ENCODE assay signal across 8 cellular contexts in genomic region chr1:151994956-151995355, GRCh38. TPM values are rescaled to one million over a fixed set of nuclear protein-coding genes. Genes with fewer than 3 reads are reported as not detected.
DNase-seq lines count a peak whose midpoint lies in the region.

No MANE protein-coding gene starts in this region.

- no peak overlapping the region for H3K18ac ChIP-seq in mesenchymal stem cell (ENCODE audit: low read depth in 1 of 2, low read length in 2 of 2)

- no peak overlapping the region for H3K23ac ChIP-seq in mesenchymal stem cell (ENCODE audit: low read length in 2 of 2)

- H2BK5ac ChIP-seq in mesenchymal stem cell (ENCODE audit: low read depth, low read length, poor library complexity, severe bottlenecking), result no peak overlapping the region

- WGBS in mesenchymal stem cell, result 33% methylated on average over 2 of the region's 6 CpGs

- no peak overlapping the region for H2AK5ac ChIP-seq in mesenchymal stem cell (ENCODE audit: low read length, severe bottlenecking)

- no peak overlapping the region for H2BK12ac ChIP-seq in mesenchymal stem cell (ENCODE audit: low read length in 2 of 2)

- H3K27me3 ChIP-seq in mesenchymal stem cell (ENCODE audit: control insufficient read depth in 1 of 2, insufficient read depth in 1 of 2, low read length in 2 of 2), result no peaks in the 10 kb centered on the region

- H4K91ac ChIP-seq in mesenchymal stem cell (ENCODE audit: low read length), result no peak overlapping the region

- H2BK15ac ChIP-seq in mesenchymal stem cell (ENCODE audit: low read depth, poor library complexity, severe bottlenecking), result no peak overlapping the region

- peak overlapping the region; percentile 100 for H3K9ac ChIP-seq in mesenchymal stem cell (ENCODE audit: low read length)

- H2BK120ac ChIP-seq in mesenchymal stem cell (ENCODE audit: low read depth, low read length), result no peak overlapping the region

- H4K8ac ChIP-seq in mesenchymal stem cell (ENCODE audit: low read length), result no peak overlapping the region

- H3K4me3 ChIP-seq in mesenchymal stem cell (ENCODE audit: insufficient read depth in 1 of 2, low read depth in 1 of 2, low read length in 2 of 2), result peak overlapping the region in 1 of 2 experiments; percentile 10

- no peak overlapping the region for H2AFZ ChIP-seq in mesenchymal stem cell (ENCODE audit: low read depth, low read length)

- DNase-seq in AG08396 (ENCODE audit: low spot score) (peak; percentile 65), HK-2 (ENCODE audit: unreplicated experiment) (peak; percentile 60), astrocyte of the hippocampus (ENCODE audit: low read depth, low spot score) (peak; percentile 95), mesenchymal stem cell (peak; percentile 97), MV-4-11 (lab: John Stamatoyannopoulos, UW) (no peak), DMS153 (lab: John Stamatoyannopoulos, UW) (no peak), NOMO-1 (lab: John Stamatoyannopoulos, UW; ENCODE audit: unreplicated experiment in 2 of 2) (no peak), NCI-H2227 (lab: John Stamatoyannopoulos, UW; ENCODE audit: unreplicated experiment) (no peak)

- peaks cover 6% of the 10 kb centered on the region for H3K9me3 ChIP-seq in mesenchymal stem cell (ENCODE audit: control insufficient read depth, low read length)

- H3K4ac ChIP-seq in mesenchymal stem cell (ENCODE audit: low read depth in 1 of 2, low read length in 2 of 2), result no peak overlapping the region

- peaks cover 16% of the 10 kb centered on the region for H3K4me1 ChIP-seq in mesenchymal stem cell (ENCODE audit: control insufficient read depth, insufficient read depth, low read depth, low read length)

- no peak overlapping the region for H3K14ac ChIP-seq in mesenchymal stem cell (ENCODE audit: low read length in 2 of 2)

- H3K27ac ChIP-seq in mesenchymal stem cell (ENCODE audit: low read length, poor library complexity, severe bottlenecking), result peak overlapping the region; percentile 18

- no peak overlapping the region for H3K4me2 ChIP-seq in mesenchymal stem cell (ENCODE audit: low read length, poor library complexity, severe bottlenecking)

- peaks cover 0 to 7% of the 10 kb centered on the region in 2 experiments for H3K36me3 ChIP-seq in mesenchymal stem cell (ENCODE audit: control insufficient read depth in 1 of 2, insufficient read depth in 2 of 2, low read depth in 1 of 2, low read length in 2 of 2)

- H3K79me1 ChIP-seq in mesenchymal stem cell (replicated peaks; ENCODE audit: low read length, poor library complexity, severe bottlenecking), result no peaks in the 10 kb centered on the region

RNA-seq across cellular contexts. Expression of gene S100A10, which starts 1.3 kb away (rescaled TPM):
- polyA plus RNA-seq in mesenchymal stem cell (2013, experiment 1 of 2), result 743 TPM
- polyA plus RNA-seq in mesenchymal stem cell (2013, experiment 2 of 2), result 740 TPM

RNA-seq across cellular contexts. Expression of gene S100A11, which starts 41.8 kb away (rescaled TPM):
- polyA plus RNA-seq in mesenchymal stem cell (2013, experiment 1 of 2), result 2,510 TPM
- polyA plus RNA-seq in mesenchymal stem cell (2013, experiment 2 of 2), result 2,559 TPM

Comparison
In these comparisons a context has a peak if more than half of its experiments do, and no peak if none do; other contexts are left out.
1. DNase-seq: peak in AG08396 (single experiment), HK-2 (single experiment), astrocyte of the hippocampus (single experiment) and mesenchymal stem cell (single experiment); none in MV-4-11 (single experiment), DMS153 (single experiment), NOMO-1 (0 of 2) and NCI-H2227 (single experiment).